ENCODE assay signal across 9 cellular contexts in the genomic region with DNA sequence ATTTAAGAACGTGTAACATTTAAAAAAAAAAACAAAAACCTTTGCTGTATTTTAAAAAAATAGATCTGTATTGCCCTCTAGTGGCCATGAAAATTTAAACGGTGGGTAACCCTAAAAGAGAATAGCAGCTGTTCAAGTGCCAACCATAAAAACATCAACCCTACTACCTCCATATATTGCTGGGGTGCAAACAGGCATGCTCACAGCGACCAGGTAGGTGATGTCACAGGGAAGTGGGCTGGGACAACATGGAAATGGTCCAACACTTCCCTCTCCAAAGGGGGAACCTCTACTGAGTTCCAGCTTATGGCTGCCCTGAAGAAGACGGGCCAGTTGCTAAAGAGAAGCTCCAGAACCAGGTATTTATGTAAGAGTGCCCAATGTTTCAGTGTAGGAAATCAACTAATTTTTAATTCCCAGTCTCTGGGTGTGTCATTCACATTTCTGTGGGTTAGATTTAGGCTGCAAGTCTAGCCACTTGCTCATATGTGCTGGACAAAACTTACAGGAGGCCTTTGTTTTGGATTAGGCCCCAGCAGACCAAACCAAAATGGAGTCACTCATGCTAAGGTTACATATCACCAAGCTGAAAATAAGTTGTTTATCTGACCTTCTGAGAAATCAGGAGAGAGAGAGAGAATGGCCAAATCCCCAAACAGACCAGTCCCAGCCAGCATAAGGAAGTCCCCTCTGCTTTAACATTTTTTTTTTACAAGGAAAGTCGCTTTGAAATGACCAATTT. TPM values are rescaled to one million over a fixed set of nuclear protein-coding genes. Genes with fewer than 3 reads are reported as not detected.
A peak's percentile ranks its signal among the peaks of the same experiment; 100 is the strongest.
DNase-seq lines count a peak whose midpoint lies in the region; ATAC-seq, FAIRE-seq and TF ChIP-seq lines count a peak whose summit lies in the region.
"Had no signal": no experiment of that assay in that cellular context is flagged by ENCODE, and none has a peak within 500 bp of the region (broad histone marks: within the 10 kb centered on the region; RNA-seq: fewer than 3 reads in every experiment).

No MANE protein-coding gene starts in this region.

- peak overlapping the region; percentile 21; the same call in 1 of the 2 replicates for H2AFZ ChIP-seq in H1 (ENCODE audit: low read length)

- H2BK120ac ChIP-seq in H1 (replicated peaks; ENCODE audit: low read depth, low read length): no peak overlapping the region

- H4K5ac ChIP-seq in H1 (ENCODE audit: insufficient read length, low read depth, low read length): no peak overlapping the region

- TF ChIP-seq CTCF in GM13976 (IDR thresholded peaks at IDR 0.05; ENCODE audit: borderline replicate concordance, control extremely low read depth, extremely low read depth, insufficient read depth, missing control alignments) (peak; percentile 22), H1 (IDR thresholded peaks at IDR 0.05; ENCODE audit: control extremely low read depth in 1 of 3, insufficient read depth in 1 of 3, low read depth in 1 of 3, low read length in 3 of 3) (peak in 2 of 3 experiments; percentile 5 to 21; a peak in 2 of 4 replicates)

- H2AK5ac ChIP-seq in H1 (ENCODE audit: low read depth, low read length): no peak overlapping the region

- H4K20me1 ChIP-seq in H1 (replicated peaks in 1 of 2; ENCODE audit: control insufficient read depth in 1 of 2, insufficient read depth in 2 of 2, low read length in 2 of 2): peaks cover 0 to 3% of the 10 kb centered on the region in 2 experiments

- peaks cover 9 to 12% of the 10 kb centered on the region in 2 experiments for H3K9me3 ChIP-seq in H1 (ENCODE audit: insufficient read depth in 2 of 2, low read depth in 1 of 2, low read length in 1 of 2)

- H3K27me3 ChIP-seq in H1 (replicated peaks in 1 of 4; ENCODE audit: control insufficient read depth in 3 of 4, extremely low read depth in 1 of 4, insufficient read depth in 3 of 4, low read length in 3 of 4): no peaks in the 10 kb centered on the region

- no peak overlapping the region for H3K14ac ChIP-seq in H1 (ENCODE audit: insufficient read length)

- no peak overlapping the region for H2BK5ac ChIP-seq in H1 (ENCODE audit: low read depth, low read length)

- no peak overlapping the region for H4K91ac ChIP-seq in H1 (replicated peaks; ENCODE audit: insufficient read length, low read length)

- H3K23ac ChIP-seq in H1 (ENCODE audit: insufficient read length): no peak overlapping the region

- WGBS in H1 (ENCODE audit: extremely low coverage in 1 of 2, insufficient coverage in 1 of 2, insufficient read length in 1 of 2, insufficient replicate concordance in 2 of 2, low coverage in 1 of 2, low lambda C conversion rate in 2 of 2, missing lambda C conversion rate in 1 of 2), 2 experiments: 43% methylated on average over 5 of the region's 5 CpGs; no CpG with 5 or more reads in 1 of the 2 experiments

- in situ Hi-C loops in GM13976 (cut with MboI; ENCODE audit: low sequenced_read_pairs, unreplicated experiment): no loop called here

- H3K23me2 ChIP-seq in H1 (ENCODE audit: low read depth, low read length): no peaks in the 10 kb centered on the region

- no peak for TF ChIP-seq EP300 in H1 (IDR thresholded peaks at IDR 0.05; ENCODE audit: borderline replicate concordance in 1 of 2, low read depth in 2 of 2, low read length in 2 of 2)

- CTCF ChIA-PET in H1 (lab: Charles Lee; ENCODE audit: partially characterized antibody): interaction anchor here (0.6 to 3.1 kb wide), 37 partner anchors 8 to 1829 kb away, joined by 3 to 30 read pairs (median 4); a partner anchor contains a TSS

- FAIRE-seq in H1 (lab: Jason Lieb, UNC): no peak
- FAIRE-seq: colon had no signal

- no peak overlapping the region for H2BK20ac ChIP-seq in H1 (ENCODE audit: low read length)

- no peak overlapping the region for H2BK15ac ChIP-seq in H1 (ENCODE audit: low read length)

- no peak overlapping the region for H3K4ac ChIP-seq in H1 (replicated peaks; ENCODE audit: insufficient read length, low read depth, low read length)

- H3K4me2 ChIP-seq in H1 (ENCODE audit: insufficient read depth in 1 of 2, low read depth in 2 of 2, low read length in 2 of 2): no peak overlapping the region

- no peak overlapping the region for H3K9ac ChIP-seq in H1 (replicated peaks in 1 of 4; ENCODE audit: extremely low read depth in 1 of 4, low read depth in 3 of 4, low read length in 3 of 4)

- no peaks in the 10 kb centered on the region for H3K36me3 ChIP-seq in H1 (ENCODE audit: control insufficient read depth in 2 of 4, insufficient read depth in 4 of 4, low read length in 3 of 4)

- no peak overlapping the region for H3K27ac ChIP-seq in H1 (ENCODE audit: low read depth, low read length)

- DNase-seq in AML-193 (lab: John Stamatoyannopoulos, UW) (peak; percentile 34 to 36), GM13976 (ENCODE audit: low spot score) (peak; percentile 41), NCI-H69 (lab: John Stamatoyannopoulos, UW) (peak; percentile 77), H1 (ENCODE audit: low read depth in 1 of 2, low spot score in 2 of 2) (no peak), non-pigmented ciliary epithelial cell (ENCODE audit: low read depth) (peak; percentile 4)
- no peak for DNase-seq in stimulated activated CD4-positive, alpha-beta T cell treated with anti-CD3 and anti-CD28 coated beads, Interleukin-12 subunit alpha, Interleukin-12 subunit beta, amount 100 ng/mL, for 4 hours

- POLR2A ChIA-PET in H1 (lab: Charles Lee; ENCODE audit: partially characterized antibody): no interaction called here

- no peak overlapping the region for H3K4me3 ChIP-seq in H1 (ENCODE audit: extremely low read depth in 1 of 4, insufficient read depth in 2 of 4, low read depth in 3 of 4, low read length in 4 of 4)

- no peak overlapping the region for H2BK12ac ChIP-seq in H1 (ENCODE audit: low read depth, low read length)

- no peak overlapping the region for H3K18ac ChIP-seq in H1 (ENCODE audit: extremely low read depth, low read length)

- no peak overlapping the region for H3K56ac ChIP-seq in H1 (replicated peaks; ENCODE audit: insufficient read length, low read depth, low read length)

- H4K8ac ChIP-seq in H1 (ENCODE audit: extremely low read depth, insufficient read depth, low read length): no peak overlapping the region

- ATAC-seq in GM21526 (IDR thresholded peaks at IDR 0.05; ENCODE audit: low FRiP score, unreplicated experiment) (no peak), GM18868 (IDR thresholded peaks at IDR 0.05; ENCODE audit: unreplicated experiment) (no peak)

- peak; percentile 44 to 45; a peak in 3 of 4 replicates for TF ChIP-seq RAD21 in H1 (IDR thresholded peaks at IDR 0.05 in 1 of 2, conservative IDR thresholded peaks at IDR 0.05 in 1 of 2; ENCODE audit: low read depth in 2 of 2, low read length in 2 of 2)

- no peaks in the 10 kb centered on the region for H3K79me1 ChIP-seq in H1 (ENCODE audit: low read depth, low read length)

- H3K79me2 ChIP-seq in H1 (ENCODE audit: control insufficient read depth in 1 of 2, insufficient read depth in 2 of 2, low read length in 2 of 2): no peaks in the 10 kb centered on the region

- TF ChIP-seq POLR2A in H1 (IDR thresholded peaks at IDR 0.05; ENCODE audit: control extremely low read depth in 1 of 2, low read depth in 2 of 2, low read length in 2 of 2): no peak

- H3K4me1 ChIP-seq in H1 (replicated peaks in 1 of 4; ENCODE audit: control insufficient read depth in 3 of 4, insufficient read depth in 4 of 4, low read length in 3 of 4): no peaks in the 10 kb centered on the region

TF ChIP-seq in H1, 55 proteins besides CTCF, POLR2A, EP300 and RAD21:
- TF ChIP-seq GTF2F1 (IDR thresholded peaks at IDR 0.05; ENCODE audit: borderline replicate concordance, low read depth, low read length) (no peak), KDM1A (IDR thresholded peaks at IDR 0.05; ENCODE audit: borderline replicate concordance, low read length) (no peak), CREB1 (IDR thresholded peaks at IDR 0.05) (no peak), EGR1 (IDR thresholded peaks at IDR 0.05; ENCODE audit: borderline replicate concordance, low read depth, low read length) (no peak), YY1 (IDR thresholded peaks at IDR 0.05; ENCODE audit: low read depth, low read length) (no peak), SP2 (IDR thresholded peaks at IDR 0.05; ENCODE audit: low read length) (no peak), RXRA (IDR thresholded peaks at IDR 0.05; ENCODE audit: insufficient read depth, low read depth, low read length) (no peak), SIX5 (IDR thresholded peaks at IDR 0.05; ENCODE audit: low read depth, low read length) (no peak), MAFK (IDR thresholded peaks at IDR 0.05; ENCODE audit: low read depth, low read length) (no peak), BACH1 (IDR thresholded peaks at IDR 0.05; ENCODE audit: low read length) (no peak), RFX5 (IDR thresholded peaks at IDR 0.05; ENCODE audit: borderline replicate concordance, low read depth, low read length) (no peak)
- TF ChIP-seq, protein P1, sequence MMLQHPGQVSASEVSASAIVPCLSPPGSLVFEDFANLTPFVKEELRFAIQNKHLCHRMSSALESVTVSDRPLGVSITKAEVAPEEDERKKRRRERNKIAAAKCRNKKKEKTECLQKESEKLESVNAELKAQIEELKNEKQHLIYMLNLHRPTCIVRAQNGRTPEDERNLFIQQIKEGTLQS (IDR thresholded peaks at IDR 0.05; ENCODE audit: insufficient read depth, low read depth, low read length): no peak
- TF ChIP-seq, protein P2, sequence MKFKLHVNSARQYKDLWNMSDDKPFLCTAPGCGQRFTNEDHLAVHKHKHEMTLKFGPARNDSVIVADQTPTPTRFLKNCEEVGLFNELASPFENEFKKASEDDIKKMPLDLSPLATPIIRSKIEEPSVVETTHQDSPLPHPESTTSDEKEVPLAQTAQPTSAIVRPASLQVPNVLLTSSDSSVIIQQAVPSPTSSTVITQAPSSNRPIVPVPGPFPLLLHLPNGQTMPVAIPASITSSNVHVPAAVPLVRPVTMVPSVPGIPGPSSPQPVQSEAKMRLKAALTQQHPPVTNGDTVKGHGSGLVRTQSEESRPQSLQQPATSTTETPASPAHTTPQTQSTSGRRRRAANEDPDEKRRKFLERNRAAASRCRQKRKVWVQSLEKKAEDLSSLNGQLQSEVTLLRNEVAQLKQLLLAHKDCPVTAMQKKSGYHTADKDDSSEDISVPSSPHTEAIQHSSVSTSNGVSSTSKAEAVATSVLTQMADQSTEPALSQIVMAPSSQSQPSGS (IDR thresholded peaks at IDR 0.05; ENCODE audit: low read length): no peak
TF ChIP-seq in H1: peak in this region for 0.

RNA-seq across cellular contexts. Expression of a gene that starts 54.5 kb away (rescaled TPM):
- total RNA-seq in H1 (2021; fragmentation: NEBNext Ultra II Directional; extraction: Animal tissue kit (Norgen Biotek cat#: 25700)): 18.9 and 22.9 TPM in 2 replicates
- 8.6 and 9.2 TPM in 2 replicates for polyA plus RNA-seq in H1 (2011; rRNA removed)
- 11.4 TPM for polyA plus RNA-seq in H1 (2011; cell fraction: cytosol; rRNA removed)
- 4.9 TPM for polyA plus RNA-seq in H1 (2011; cell fraction: nucleus; rRNA removed)
- polyA plus RNA-seq in H1 (2012, experiment 1 of 2): 9.4 to 14.7 TPM (median 10.5 TPM) in 4 replicates
- polyA plus RNA-seq in H1 (2012, experiment 2 of 2): 8.2 TPM
- 16.5 TPM for polyA plus RNA-seq in H1 (2013, experiment 1 of 2)
- 19.3 TPM for polyA plus RNA-seq in H1 (2013, experiment 2 of 2)
- polyA minus RNA-seq in H1 (2011; rRNA and poly(A)+ RNA removed): 8.5 and 8.7 TPM in 2 replicates
- 13.0 TPM for polyA minus RNA-seq in H1 (2011; cell fraction: cytosol; rRNA and poly(A)+ RNA removed)
- polyA minus RNA-seq in H1 (2011; cell fraction: nucleus; rRNA and poly(A)+ RNA removed): 7.0 TPM

Comparison
In these comparisons a context has a peak if more than half of its experiments do, and no peak if none do; other contexts are left out.
1. DNase-seq: peak in AML-193 (2 of 2), GM13976 (single experiment), NCI-H69 (single experiment) and non-pigmented ciliary epithelial cell (single experiment); none in H1 (0 of 2) and stimulated activated CD4-positive, alpha-beta T cell treated with anti-CD3 and anti-CD28 coated beads, Interleukin-12 subunit alpha, Interleukin-12 subunit beta, amount 100 ng/mL, for 4 hours (single experiment).